Comparison of ENCODE assay signal across 14 cellular contexts in the genomic region with DNA sequence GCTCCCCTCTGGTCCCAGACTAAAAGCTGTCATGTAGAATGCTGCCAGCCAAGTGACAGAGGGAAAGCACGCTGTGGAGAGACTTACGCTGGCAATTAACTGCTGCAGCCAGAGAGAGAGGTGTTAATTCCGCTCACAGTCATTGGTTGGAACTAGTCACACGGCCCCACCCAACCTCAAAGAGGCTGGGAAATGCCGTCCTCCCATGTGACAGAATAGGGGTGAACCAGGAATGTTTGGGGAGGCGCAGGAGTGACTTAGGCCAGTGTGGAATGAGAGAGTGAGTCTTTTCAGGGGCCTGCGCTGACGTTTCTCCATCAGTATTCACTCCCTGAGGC.
"Had no signal": no experiment of that assay in that cellular context is flagged by ENCODE, and none has a peak within 500 bp of the region (broad histone marks: within the 10 kb centered on the region; RNA-seq: fewer than 3 reads in every experiment).

No MANE protein-coding gene starts in this region.

- H3K36me3 ChIP-seq: neutrophil had no signal

- ATAC-seq: activated CD4-positive, CD25-positive, alpha-beta regulatory T cell treated with anti-CD3 and anti-CD28 coated beads, Interleukin-2, amount 50 U/mL, for 24 hours; left cardiac atrium; naive thymus-derived CD4-positive, alpha-beta T cell; stimulated activated naive CD8-positive, alpha-beta T cell treated with anti-CD3 and anti-CD28 coated beads, Interleukin-15, Interleukin-2, amounts not matched to agents 100 U/mL and 50 U/mL, for 24 hours had no signal

- H3K9me3 Mint-ChIP-seq: activated naive CD4-positive, alpha-beta T cell treated with anti-CD3 and anti-CD28 coated beads, Interleukin-2, amount 50 U/mL, for 24 hours; central memory CD8-positive, alpha-beta T cell; naive thymus-derived CD4-positive, alpha-beta T cell had no signal

- H3K27ac Mint-ChIP-seq: activated naive CD4-positive, alpha-beta T cell treated with anti-CD3 and anti-CD28 coated beads, Interleukin-2, amount 50 U/mL, for 24 hours; naive thymus-derived CD4-positive, alpha-beta T cell had no signal

- DNase-seq: effector CD8-positive, alpha-beta T cell; esophagus squamous epithelium; left cardiac atrium; naive thymus-derived CD4-positive, alpha-beta T cell; stimulated activated naive CD8-positive, alpha-beta T cell treated with anti-CD3 and anti-CD28 coated beads, Interleukin-15, Interleukin-2, amounts not matched to agents 100 U/mL and 50 U/mL, for 24 hours had no signal

- H3K27ac ChIP-seq: esophagus squamous epithelium, neutrophil, SK-N-MC, skin epidermis had no signal

- H3K36me3 Mint-ChIP-seq: activated naive CD4-positive, alpha-beta T cell treated with anti-CD3 and anti-CD28 coated beads, Interleukin-2, amount 50 U/mL, for 24 hours had no signal

- H3K9me3 ChIP-seq: adrenal gland, esophagus squamous epithelium, neutrophil, upper lobe of left lung had no signal

- H3K27me3 ChIP-seq: adrenal gland, esophagus squamous epithelium, neutrophil, upper lobe of left lung had no signal

- H3K4me3 Mint-ChIP-seq: activated naive CD4-positive, alpha-beta T cell treated with anti-CD3 and anti-CD28 coated beads, Interleukin-2, amount 50 U/mL, for 24 hours; central memory CD8-positive, alpha-beta T cell; naive thymus-derived CD4-positive, alpha-beta T cell had no signal

- H3K27me3 Mint-ChIP-seq: activated naive CD4-positive, alpha-beta T cell treated with anti-CD3 and anti-CD28 coated beads, Interleukin-2, amount 50 U/mL, for 24 hours had no signal

- H3K4me3 ChIP-seq: adrenal gland, esophagus squamous epithelium, lung, SK-N-MC, skin epidermis, upper lobe of left lung had no signal
